ENCODE assay signal across 33 cellular contexts in genomic region chr2:118470297-118470696, GRCh38.
"Had no signal": no experiment of that assay in that cellular context is flagged by ENCODE, and none has a peak within 500 bp of the region (broad histone marks: within the 10 kb centered on the region; RNA-seq: fewer than 3 reads in every experiment).

No MANE protein-coding gene starts in this region.

- H3K36me3 ChIP-seq: brain microvascular endothelial cell, gastrocnemius medialis, heart left ventricle, WERI-Rb-1 had no signal

- H3K27me3 Mint-ChIP-seq: activated B cell treated with CpG ODN at 0.5 μM for 24 hours had no signal

- H3K27me3 ChIP-seq: brain microvascular endothelial cell, gastrocnemius medialis had no signal

- H3K4me3 ChIP-seq: gastrocnemius medialis, heart left ventricle had no signal

- DNase-seq: activated B cell treated with CpG ODN at 0.5 μM for 24 hours; activated CD4-positive, alpha-beta T cell treated with anti-CD3 and anti-CD28 coated beads for 48 hours; activated CD4-positive, alpha-beta T cell treated with anti-CD3 and anti-CD28 coated beads, Interleukin-2, amount 50 U/mL, for 1 hour; activated CD4-positive, alpha-beta T cell treated with anti-CD3 and anti-CD28 coated beads, Interleukin-2, amount 50 U/mL, for 48 hours; activated CD8-positive, alpha-beta memory T cell treated with anti-CD3 and anti-CD28 coated beads for 24 hours; activated CD8-positive, alpha-beta T cell treated with anti-CD3 and anti-CD28 coated beads for 36 hours; activated effector memory CD4-positive, alpha-beta T cell treated with Interleukin-2 at 50 U/mL for 16 hours; activated gamma-delta T cell treated with Interleukin-2 at 50 U/mL for 16 hours; activated naive CD4-positive, alpha-beta T cell treated with anti-CD3 and anti-CD28 coated beads, Interleukin-2, amount 50 U/mL, for 16 hours; activated naive CD4-positive, alpha-beta T cell treated with Interleukin-2 at 50 U/mL for 16 hours; activated T-cell treated with anti-CD3 and anti-CD28 coated beads, Interleukin-2, amount 50 U/mL, for 4 hours; amniotic stem cell; anterior cingulate cortex; brain microvascular endothelial cell; caudate nucleus; cortex of kidney; dermis blood vessel endothelial cell; effector CD4-positive, alpha-beta T cell; effector memory CD8-positive, alpha-beta T cell; foreskin fibroblast; gastrocnemius medialis; glutamatergic neuron; heart left ventricle; T-helper 1 cell; T-helper 17 cell; T1000; WERI-Rb-1 had no signal

- H3K27ac Mint-ChIP-seq: activated B cell treated with CpG ODN at 0.5 μM for 24 hours; activated CD8-positive, alpha-beta T cell treated with anti-CD3 and anti-CD28 coated beads for 36 hours; activated naive CD8-positive, alpha-beta T cell; activated T-helper 17 cell treated with anti-CD3 and anti-CD28 coated beads, Interleukin-2, amount 50 U/mL, for 72 hours; effector memory CD8-positive, alpha-beta T cell; T-helper 17 cell; T-helper 2 cell treated with Interferon-gamma antibody and Interleukin-4, amounts not matched to agents 5 μg/mL and 100 μg/mL, for 36 hours had no signal

- H3K9me3 Mint-ChIP-seq: activated B cell treated with CpG ODN at 0.5 μM for 24 hours; activated CD8-positive, alpha-beta T cell treated with anti-CD3 and anti-CD28 coated beads for 36 hours; activated T-cell treated with anti-CD3 and anti-CD28 coated beads, Interleukin-2, amount 50 U/mL, for 4 hours; activated T-helper 17 cell treated with anti-CD3 and anti-CD28 coated beads, Interleukin-2, amount 50 U/mL, for 72 hours; effector memory CD8-positive, alpha-beta T cell; T-helper 2 cell treated with Interferon-gamma antibody and Interleukin-4, amounts not matched to agents 5 μg/mL and 100 μg/mL, for 36 hours had no signal

- H3K4me3 Mint-ChIP-seq: activated B cell treated with CpG ODN at 0.5 μM for 24 hours; activated CD8-positive, alpha-beta T cell treated with anti-CD3 and anti-CD28 coated beads for 36 hours; activated naive CD8-positive, alpha-beta T cell; activated T-cell treated with anti-CD3 and anti-CD28 coated beads, Interleukin-2, amount 50 U/mL, for 4 hours; activated T-helper 17 cell treated with anti-CD3 and anti-CD28 coated beads, Interleukin-2, amount 50 U/mL, for 72 hours; effector memory CD8-positive, alpha-beta T cell; T-helper 17 cell; T-helper 2 cell treated with Interferon-gamma antibody and Interleukin-4, amounts not matched to agents 5 μg/mL and 100 μg/mL, for 36 hours had no signal

- H3K36me3 Mint-ChIP-seq: activated naive CD8-positive, alpha-beta T cell had no signal

- H3K4me1 ChIP-seq: gastrocnemius medialis, heart left ventricle had no signal

- H3K9me3 ChIP-seq: gastrocnemius medialis, heart left ventricle had no signal

- H3K27ac ChIP-seq: brain microvascular endothelial cell, gastrocnemius medialis, heart left ventricle, WERI-Rb-1 had no signal

- H3K4me1 Mint-ChIP-seq: activated B cell treated with CpG ODN at 0.5 μM for 24 hours; activated T-helper 17 cell treated with anti-CD3 and anti-CD28 coated beads, Interleukin-2, amount 50 U/mL, for 72 hours had no signal

- FAIRE-seq: astrocyte had no signal

- ATAC-seq: activated CD4-positive, CD25-positive, alpha-beta regulatory T cell treated with anti-CD3 and anti-CD28 coated beads, Interleukin-2, amount 50 U/mL, for 24 hours; activated CD8-positive, alpha-beta T cell treated with anti-CD3 and anti-CD28 coated beads for 36 hours; activated T-cell treated with anti-CD3 and anti-CD28 coated beads, Interleukin-2, amount 50 U/mL, for 4 hours; activated T-helper 17 cell treated with anti-CD3 and anti-CD28 coated beads, Interleukin-2, amount 50 U/mL, for 72 hours; effector memory CD8-positive, alpha-beta T cell; esophagus mucosa; gastrocnemius medialis; heart left ventricle; T-helper 17 cell had no signal
